Comparison of ENCODE assay signal across 29 cellular contexts in the genomic region with DNA sequence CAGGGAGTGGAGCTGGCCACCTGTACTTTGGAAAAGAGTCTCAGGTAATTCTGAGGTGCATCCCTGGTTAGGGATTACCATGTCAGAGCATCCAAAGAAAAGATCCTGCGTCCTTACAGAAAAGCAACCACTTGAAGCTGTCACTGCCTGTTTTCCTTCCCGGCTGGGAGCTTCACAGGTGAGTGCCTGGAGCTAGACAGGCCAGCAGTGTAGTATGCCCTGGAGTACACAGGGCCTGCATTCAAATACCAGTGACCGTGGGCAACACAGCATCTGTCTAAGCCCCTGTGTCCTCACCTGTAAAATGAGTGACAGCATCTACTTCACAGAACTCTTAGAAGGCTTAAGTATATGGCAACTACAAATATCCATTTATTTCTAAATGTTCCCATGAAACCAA. TPM values are rescaled to one million over a fixed set of nuclear protein-coding genes. Genes with fewer than 3 reads are reported as not detected.
"Had no signal": no experiment of that assay in that cellular context is flagged by ENCODE, and none has a peak within 500 bp of the region (broad histone marks: within the 10 kb centered on the region; RNA-seq: fewer than 3 reads in every experiment).

No MANE protein-coding gene starts in this region.

- ATAC-seq: natural killer cell treated with Interleukin-12 subunit alpha and Interleukin-12 subunit beta and Interleukin-15 and Interleukin-18, amount 100 ng/mL, for 72 hours; psoas muscle; right cardiac atrium; stimulated activated naive B cell treated with anti-CD40 and anti-IgM and Interleukin-4, amounts not matched to agents 10 μg/mL and 1 μg/mL and 100 μg/mL, for 72 hours had no signal

- H3K9me3 ChIP-seq: neutrophil, psoas muscle, right lobe of liver, sigmoid colon, stomach, thoracic aorta, thyroid gland, tibial nerve, upper lobe of left lung, vagina had no signal

- H3K4me1 Mint-ChIP-seq: nephron progenitor cell; stimulated activated effector memory CD8-positive, alpha-beta T cell treated with anti-CD3 and anti-CD28 coated beads, Interleukin-12 subunit alpha, Interleukin-12 subunit beta, amount 100 ng/mL, for 72 hours; stimulated activated naive B cell treated with anti-CD40 and anti-IgM and Interleukin-4, amounts not matched to agents 10 μg/mL and 1 μg/mL and 100 μg/mL, for 72 hours had no signal

- H3K4me3 Mint-ChIP-seq: natural killer cell treated with Interleukin-12 subunit alpha and Interleukin-12 subunit beta and Interleukin-15 and Interleukin-18, amount 100 ng/mL, for 72 hours; nephron progenitor cell; neural crest cell; stimulated activated effector memory CD8-positive, alpha-beta T cell treated with anti-CD3 and anti-CD28 coated beads, Interleukin-12 subunit alpha, Interleukin-12 subunit beta, amount 100 ng/mL, for 72 hours; stimulated activated naive B cell treated with anti-CD40 and anti-IgM and Interleukin-4, amounts not matched to agents 10 μg/mL and 1 μg/mL and 100 μg/mL, for 72 hours; stimulated activated naive CD8-positive, alpha-beta T cell treated with anti-CD3 and anti-CD28 coated beads, Interleukin-15, Interleukin-2, amounts not matched to agents 100 ng/mL and 50 ng/mL, for 24 hours had no signal

- H3K27ac ChIP-seq: neutrophil, parathyroid adenoma, psoas muscle, right lobe of liver, sigmoid colon, stomach, thoracic aorta, thyroid gland, tibial nerve, upper lobe of left lung, vagina had no signal

- H3K36me3 ChIP-seq: neutrophil, right lobe of liver, thyroid gland, upper lobe of left lung had no signal

- H3K27me3 Mint-ChIP-seq: progenitor cell of endocrine pancreas had no signal

- H3K27ac Mint-ChIP-seq: natural killer cell treated with Interleukin-12 subunit alpha and Interleukin-12 subunit beta and Interleukin-15 and Interleukin-18, amount 100 ng/mL, for 72 hours; stimulated activated effector memory CD8-positive, alpha-beta T cell treated with anti-CD3 and anti-CD28 coated beads, Interleukin-12 subunit alpha, Interleukin-12 subunit beta, amount 100 ng/mL, for 72 hours; stimulated activated naive B cell treated with anti-CD40 and anti-IgM and Interleukin-4, amounts not matched to agents 10 μg/mL and 1 μg/mL and 100 μg/mL, for 72 hours; stimulated activated naive CD8-positive, alpha-beta T cell treated with anti-CD3 and anti-CD28 coated beads, Interleukin-15, Interleukin-2, amounts not matched to agents 100 ng/mL and 50 ng/mL, for 24 hours had no signal

- H2AFZ ChIP-seq: parathyroid adenoma had no signal

- H3K9ac ChIP-seq: parathyroid adenoma had no signal

- H3K36me3 Mint-ChIP-seq: natural killer cell treated with Interleukin-12 subunit alpha and Interleukin-12 subunit beta and Interleukin-15 and Interleukin-18, amount 100 ng/mL, for 72 hours; stimulated activated effector memory CD8-positive, alpha-beta T cell treated with anti-CD3 and anti-CD28 coated beads, Interleukin-12 subunit alpha, Interleukin-12 subunit beta, amount 100 ng/mL, for 72 hours; stimulated activated naive B cell treated with anti-CD40 and anti-IgM and Interleukin-4, amounts not matched to agents 10 μg/mL and 1 μg/mL and 100 μg/mL, for 72 hours had no signal

- FAIRE-seq: small intestine, urothelium cell line had no signal

- H3K27me3 ChIP-seq: neutrophil, right lobe of liver, sigmoid colon, stomach, thyroid gland, tibial nerve, upper lobe of left lung, vagina had no signal

- DNase-seq: nephron progenitor cell; nucleus accumbens; posterior cingulate gyrus; psoas muscle; right cardiac atrium; right lobe of liver; sigmoid colon; small intestine; stimulated activated CD4-positive, alpha-beta T cell treated with anti-CD3 and anti-CD28 coated beads, Interleukin-15, amount 100 ng/mL, for 24 hours; stimulated activated CD4-positive, alpha-beta T cell treated with anti-CD3 and anti-CD28 coated beads, Interleukin-2, amount 100 ng/mL, for 24 hours; stimulated activated CD4-positive, alpha-beta T cell treated with anti-CD3 and anti-CD28 coated beads, Interleukin-2, amount 100 ng/mL, for 48 hours; stimulated activated CD4-positive, alpha-beta T cell treated with anti-CD3 and anti-CD28 coated beads, Interleukin-4, amount 100 ng/mL, for 24 hours; stimulated activated naive B cell treated with anti-CD40 and anti-IgM and Interleukin-4, amounts not matched to agents 10 μg/mL and 1 μg/mL and 100 μg/mL, for 72 hours; stimulated activated naive CD4-positive, alpha-beta T cell treated with Interleukin-2 at 50 U/mL for 16 hours; stomach; thyroid gland; trophoblast cell; upper lobe of left lung had no signal

- H3K4me3 ChIP-seq: psoas muscle, right lobe of liver, sigmoid colon, stomach, thoracic aorta, thyroid gland, tibial nerve, upper lobe of left lung, vagina had no signal

- H3K4me1 ChIP-seq: parathyroid adenoma, psoas muscle, right lobe of liver, thyroid gland, tibial nerve, upper lobe of left lung, vagina had no signal

- H3K9me3 Mint-ChIP-seq: natural killer cell treated with Interleukin-12 subunit alpha and Interleukin-12 subunit beta and Interleukin-15 and Interleukin-18, amount 100 ng/mL, for 72 hours; nephron progenitor cell; neural crest cell; stimulated activated effector memory CD8-positive, alpha-beta T cell treated with anti-CD3 and anti-CD28 coated beads, Interleukin-12 subunit alpha, Interleukin-12 subunit beta, amount 100 ng/mL, for 72 hours; stimulated activated naive B cell treated with anti-CD40 and anti-IgM and Interleukin-4, amounts not matched to agents 10 μg/mL and 1 μg/mL and 100 μg/mL, for 72 hours; stimulated activated naive CD8-positive, alpha-beta T cell treated with anti-CD3 and anti-CD28 coated beads, Interleukin-15, Interleukin-2, amounts not matched to agents 100 ng/mL and 50 ng/mL, for 24 hours had no signal

- H3K79me2 ChIP-seq: parathyroid adenoma had no signal

RNA-seq across cellular contexts. Expression of gene DZIP1, which starts 29.0 kb away (rescaled TPM):
- total RNA-seq: natural killer cell treated with Interleukin-12 subunit alpha and Interleukin-12 subunit beta and Interleukin-15 and Interleukin-18, amount 100 ng/mL, for 72 hours had no signal
